8 cellular contexts compared by ENCODE assay signal in the genomic region with DNA sequence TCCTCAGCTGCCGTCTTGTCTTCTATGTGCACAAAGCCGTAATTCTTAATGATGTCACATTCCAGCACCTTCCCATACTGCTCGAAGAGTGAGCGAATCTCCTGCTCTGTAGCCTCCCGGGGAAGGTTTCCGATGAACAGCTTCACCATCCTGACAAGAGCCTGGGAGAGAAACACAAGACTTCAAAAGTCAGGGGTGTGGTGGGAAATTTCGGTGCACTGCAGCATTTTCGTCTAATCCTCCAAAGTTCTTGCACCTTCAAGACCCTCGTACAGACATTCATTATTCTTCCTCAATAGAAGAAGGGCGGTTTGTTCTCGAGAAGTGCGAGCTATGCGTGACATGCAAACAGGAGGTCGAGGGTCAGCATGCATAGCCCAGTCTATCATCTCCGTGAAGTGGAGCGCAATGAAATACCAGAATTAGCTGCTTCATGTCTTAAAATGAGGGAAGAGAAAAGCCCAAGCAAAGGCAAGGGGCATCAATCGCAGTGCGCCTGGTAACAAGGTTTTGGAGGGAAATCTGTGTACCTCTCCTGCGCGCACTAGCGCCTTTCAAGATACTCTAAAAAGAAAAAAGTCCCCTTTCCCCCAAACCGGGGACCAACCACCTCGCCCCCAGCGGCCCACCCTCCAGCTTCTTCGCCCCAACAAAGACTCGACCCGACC. TPM values are rescaled to one million over a fixed set of nuclear protein-coding genes. Genes with fewer than 3 reads are reported as not detected.
A peak's percentile ranks its signal among the peaks of the same experiment; 100 is the strongest.
DNase-seq lines count a peak whose midpoint lies in the region; ATAC-seq, FAIRE-seq and TF ChIP-seq lines count a peak whose summit lies in the region.

No MANE protein-coding gene starts in this region.

- peak overlapping the region; percentile 100 for H3K4me2 ChIP-seq in HepG2 (ENCODE audit: low read depth, low read length)

- no peak for DNase-seq in activated T-cell treated with anti-CD3 and anti-CD28 coated beads, Interleukin-2, amount 50 U/mL, for 4 hours
- no peak for DNase-seq in activated T-cell treated with anti-CD3 and anti-CD28 coated beads, Interleukin-2, amount 50 U/mL, for 1 hour
- no peak for DNase-seq in HepG2 (ENCODE audit: low spot score)
- no peak for DNase-seq in thyroid gland
- DNase-seq in NCI-H524 treated with DMSO at 0.1 percent for 48 hours (lab: John Stamatoyannopoulos, UW) = no peak
- no peak for DNase-seq in NCI-H82 treated with DMSO at 0.1 percent for 48 hours (lab: John Stamatoyannopoulos, UW; ENCODE audit: unreplicated experiment)

- peaks cover 2% of the 10 kb centered on the region; the same call in 1 of the 2 replicates for H4K20me1 ChIP-seq in HepG2 (ENCODE audit: insufficient read depth, low read length)

- H3K4me1 ChIP-seq in HepG2 (ENCODE audit: insufficient read depth, low read length) = peaks cover 41% of the 10 kb centered on the region
- H3K4me1 ChIP-seq in thyroid gland = peaks cover 23 to 38% of the 10 kb centered on the region in 2 donors

- H3K4me3 ChIP-seq in HepG2 (replicated peaks in 1 of 3; ENCODE audit: insufficient read depth in 1 of 3, low read depth in 2 of 3, low read length in 3 of 3) = peak overlapping the region; percentile 60 to 83 (median 82)
- peak overlapping the region; percentile 39 to 49 (median 47) for H3K4me3 ChIP-seq in thyroid gland (replicated peaks in 1 of 3)

- H3K9ac ChIP-seq in HepG2 (ENCODE audit: insufficient read depth, low read depth, low read length) = peak overlapping the region; percentile 81

- H3K4me3 Mint-ChIP-seq in activated T-cell treated with anti-CD3 and anti-CD28 coated beads, Interleukin-2, amount 50 U/mL, for 4 hours = peak overlapping the region; percentile 91

- H3K36me3 ChIP-seq in HepG2 (replicated peaks in 1 of 2; ENCODE audit: control insufficient read depth in 1 of 2, insufficient read depth in 2 of 2, low read length in 2 of 2) (peaks cover 1 to 4% of the 10 kb centered on the region in 2 experiments; a peak in 1 of 5 replicates), thyroid gland (no peaks in the 10 kb centered on the region)

- ATAC-seq in activated T-cell treated with anti-CD3 and anti-CD28 coated beads, Interleukin-2, amount 50 U/mL, for 4 hours = no peak
- ATAC-seq in HepG2 (no peak), GM21423 (IDR thresholded peaks at IDR 0.05; ENCODE audit: unreplicated experiment) (no peak)

- H3K79me2 ChIP-seq in HepG2 (ENCODE audit: insufficient read depth, low read length) = peaks cover 37% of the 10 kb centered on the region

- no peak for FAIRE-seq in HepG2 (lab: Jason Lieb, UNC)

- peak overlapping the region; percentile 95 for H3K27ac ChIP-seq in angular gyrus (ENCODE audit: low read depth, low read length)
- peak overlapping the region; percentile 87 for H3K27ac ChIP-seq in HepG2 (ENCODE audit: extremely low read length, insufficient read depth, low read length)
- H3K27ac ChIP-seq in thyroid gland = peak overlapping the region; percentile 66 to 85 (median 79)

- WGBS in HepG2 (ENCODE audit: low lambda C conversion rate) = 44% methylated on average over 24 of the region's 27 CpGs
- WGBS in thyroid gland, 2 donors = 9 to 18% methylated on average over 24 to 27 of the region's 27 CpGs

- POLR2A ChIA-PET in HepG2 (lab: Yijun Ruan, JAX) = interaction anchor here (0.8 to 3.1 kb wide), 23 partner anchors 10 to 408 kb away, joined by 3 to 52 read pairs (median 9); a partner anchor contains a TSS

- peaks cover 39% of the 10 kb centered on the region for H3K4me1 Mint-ChIP-seq in activated T-cell treated with anti-CD3 and anti-CD28 coated beads, Interleukin-2, amount 50 U/mL, for 4 hours (ENCODE audit: low read depth)

- in situ Hi-C loops in HepG2 (cut with HindIII; ENCODE audit: extremely low pct_ligation_motif_present, low pct_unique_long_range_greater_than_20kb) = no loop called here

- BruUV-seq in HepG2 (replicated peaks; lab: Mats Ljungman, UMichigan) = no TSS peak

- H3K27me3 Mint-ChIP-seq in activated T-cell treated with anti-CD3 and anti-CD28 coated beads, Interleukin-2, amount 50 U/mL, for 4 hours (ENCODE audit: low read depth) = no peaks in the 10 kb centered on the region

- H3K27me3 ChIP-seq in HepG2 (ENCODE audit: control insufficient read depth in 1 of 2, insufficient read depth in 2 of 2, low read length in 2 of 2) (no peaks in the 10 kb centered on the region), thyroid gland (no peaks in the 10 kb centered on the region)

- intact Hi-C loops in HepG2 (cut with micrococcal nuclease; ENCODE audit: unreplicated experiment) = loop anchor here (5.0 kb wide), 1 partner anchor 85 kb away; a partner anchor contains a TSS
- intact Hi-C loops in thyroid gland (cut with DNase I) = loop anchor here (5.0 kb wide), 2 partner anchors 40 to 270 kb away; a partner anchor contains a TSS

- TF ChIP-seq CTCF in HepG2 (CRISPR knock-in tag; IDR thresholded peaks at IDR 0.05) (no peak), thyroid gland (IDR thresholded peaks at IDR 0.05) (no peak)

- no peaks in the 10 kb centered on the region for H3K9me3 ChIP-seq in HepG2 (ENCODE audit: low read length)
- H3K9me3 ChIP-seq in thyroid gland = no peaks in the 10 kb centered on the region

- TF ChIP-seq EP300 in HepG2 (IDR thresholded peaks at IDR 0.05; ENCODE audit: low read depth in 2 of 2, low read length in 2 of 2) = no peak
- no peak for TF ChIP-seq EP300 in HepG2 (CRISPR knock-in tag; IDR thresholded peaks at IDR 0.05; ENCODE audit: borderline replicate concordance)

- CTCF ChIA-PET in HepG2 (lab: Yijun Ruan, JAX; ENCODE audit: low intra/inter-chr PET ratio, low total read pairs) = interaction anchor here (1.9 to 3.0 kb wide), 3 partner anchors 97 to 269 kb away, joined by 5 to 34 read pairs (median 28); a partner anchor contains a TSS

- H2AFZ ChIP-seq in HepG2 (ENCODE audit: low read length) = no peak overlapping the region

- TF ChIP-seq POLR2A in HepG2 (IDR thresholded peaks at IDR 0.05; ENCODE audit: insufficient read depth in 1 of 2, low read depth in 2 of 2, low read length in 2 of 2) = no peak
- TF ChIP-seq POLR2A in thyroid gland (IDR thresholded peaks at IDR 0.05) = no peak

- H3K36me3 Mint-ChIP-seq in activated T-cell treated with anti-CD3 and anti-CD28 coated beads, Interleukin-2, amount 50 U/mL, for 4 hours (ENCODE audit: insufficient read depth) = peaks cover 10% of the 10 kb centered on the region

- no peak for TF ChIP-seq RAD21 in HepG2 (CRISPR knock-in tag; IDR thresholded peaks at IDR 0.05)

- no peaks in the 10 kb centered on the region for H3K9me3 Mint-ChIP-seq in activated T-cell treated with anti-CD3 and anti-CD28 coated beads, Interleukin-2, amount 50 U/mL, for 4 hours

RNA-seq across cellular contexts. Expression of a gene that starts 0.6 kb away (rescaled TPM):
- total RNA-seq in activated T-cell treated with anti-CD3 and anti-CD28 coated beads, Interleukin-2, amount 50 U/mL, for 4 hours = 10 to 100 TPM in 2 of 3 donors, 1 to 10 TPM in 1; 9.0 to 14.9 (median 12.5) TPM
- 25.6 and 25.8 TPM in 2 replicates for total RNA-seq in HepG2 (2016; rRNA removed; fragmentation: Illumina TruSeq; extraction: Trizol)
- 11.1 and 13.0 TPM in 2 replicates for total RNA-seq in HepG2 (2016; cell fraction: cytosol; rRNA removed; fragmentation: Illumina TruSeq; extraction: Trizol; ENCODE audit: low read depth)
- 24.9 and 27.1 TPM in 2 replicates for total RNA-seq in HepG2 (2016; cell fraction: insoluble cytoplasmic fraction; rRNA removed; fragmentation: Illumina TruSeq; extraction: Trizol)
- total RNA-seq in HepG2 (2016; cell fraction: membrane; rRNA removed; fragmentation: Illumina TruSeq; extraction: Trizol) = 16.5 and 17.7 TPM in 2 replicates
- total RNA-seq in HepG2 (2016; cell fraction: nucleus; rRNA removed; fragmentation: Illumina TruSeq; extraction: Trizol) = 21.3 and 26.1 TPM in 2 replicates
- polyA plus RNA-seq in HepG2 (2011; rRNA removed) = 32.4 and 33.5 TPM in 2 replicates
- polyA plus RNA-seq in HepG2 (2011; cell fraction: cytosol; rRNA removed) = 19.2 and 24.1 TPM in 2 replicates
- polyA plus RNA-seq in HepG2 (2011; cell fraction: nucleus; rRNA removed) = 51.7 and 54.9 TPM in 2 replicates
- polyA plus RNA-seq in HepG2 (2012) = 18.3 and 24.4 TPM in 2 replicates
- 4.8 and 5.2 TPM in 2 replicates for polyA plus RNA-seq in HepG2 (2016; cell fraction: cytosol; fragmentation: Illumina TruSeq; extraction: Trizol; ENCODE audit: low read depth)
- polyA plus RNA-seq in HepG2 (2016; cell fraction: insoluble cytoplasmic fraction; fragmentation: Illumina TruSeq; extraction: Trizol; ENCODE audit: low read depth) = 28.7 and 29.9 TPM in 2 replicates
- 7.3 and 10.0 TPM in 2 replicates for polyA plus RNA-seq in HepG2 (2016; cell fraction: membrane; fragmentation: Illumina TruSeq; extraction: Trizol; ENCODE audit: low read depth)
- 43.3 and 48.3 TPM in 2 replicates for polyA plus RNA-seq in HepG2 (2016; cell fraction: nucleus; fragmentation: Illumina TruSeq; extraction: Trizol; ENCODE audit: insufficient read depth, low read depth)
- 19.7 and 31.4 TPM in 2 replicates for polyA minus RNA-seq in HepG2 (2011; rRNA and poly(A)+ RNA removed; ENCODE audit: low replicate concordance)
- 7.9 and 9.7 TPM in 2 replicates for polyA minus RNA-seq in HepG2 (2011; cell fraction: cytosol; rRNA and poly(A)+ RNA removed)
- polyA minus RNA-seq in HepG2 (2011; cell fraction: nucleus; rRNA and poly(A)+ RNA removed) = 39.4 and 40.9 TPM in 2 replicates
- total RNA-seq in thyroid gland = 10 to 100 TPM; 16.6 to 24.7 (median 24.2) TPM

RNA-seq across cellular contexts. Expression of a gene that starts 38.6 kb away (rescaled TPM):
- 100 to 1,000 TPM; 135 to 150 (median 138) TPM for total RNA-seq in activated T-cell treated with anti-CD3 and anti-CD28 coated beads, Interleukin-2, amount 50 U/mL, for 4 hours
- 136 and 138 TPM in 2 replicates for total RNA-seq in HepG2 (2016; rRNA removed; fragmentation: Illumina TruSeq; extraction: Trizol)
- 72.4 and 85.4 TPM in 2 replicates for total RNA-seq in HepG2 (2016; cell fraction: cytosol; rRNA removed; fragmentation: Illumina TruSeq; extraction: Trizol; ENCODE audit: low read depth)
- total RNA-seq in HepG2 (2016; cell fraction: insoluble cytoplasmic fraction; rRNA removed; fragmentation: Illumina TruSeq; extraction: Trizol) = 137 and 138 TPM in 2 replicates
- 57.5 and 58.8 TPM in 2 replicates for total RNA-seq in HepG2 (2016; cell fraction: membrane; rRNA removed; fragmentation: Illumina TruSeq; extraction: Trizol)
- 101 and 109 TPM in 2 replicates for total RNA-seq in HepG2 (2016; cell fraction: nucleus; rRNA removed; fragmentation: Illumina TruSeq; extraction: Trizol)
- polyA plus RNA-seq in HepG2 (2011; rRNA removed) = 123 and 126 TPM in 2 replicates
- polyA plus RNA-seq in HepG2 (2011; cell fraction: cytosol; rRNA removed) = 150 and 151 TPM in 2 replicates
- 83.4 and 84.4 TPM in 2 replicates for polyA plus RNA-seq in HepG2 (2011; cell fraction: nucleus; rRNA removed)
- 117 and 122 TPM in 2 replicates for polyA plus RNA-seq in HepG2 (2012)
- polyA plus RNA-seq in HepG2 (2016; cell fraction: cytosol; fragmentation: Illumina TruSeq; extraction: Trizol; ENCODE audit: low read depth) = 29.4 and 30.6 TPM in 2 replicates
- polyA plus RNA-seq in HepG2 (2016; cell fraction: insoluble cytoplasmic fraction; fragmentation: Illumina TruSeq; extraction: Trizol; ENCODE audit: low read depth) = 149 and 157 TPM in 2 replicates
- polyA plus RNA-seq in HepG2 (2016; cell fraction: membrane; fragmentation: Illumina TruSeq; extraction: Trizol; ENCODE audit: low read depth) = 38.1 and 38.5 TPM in 2 replicates
- polyA plus RNA-seq in HepG2 (2016; cell fraction: nucleus; fragmentation: Illumina TruSeq; extraction: Trizol; ENCODE audit: insufficient read depth, low read depth) = 115 and 116 TPM in 2 replicates
- polyA minus RNA-seq in HepG2 (2011; rRNA and poly(A)+ RNA removed; ENCODE audit: low replicate concordance) = 104 and 196 TPM in 2 replicates
- 40.8 and 41.0 TPM in 2 replicates for polyA minus RNA-seq in HepG2 (2011; cell fraction: cytosol; rRNA and poly(A)+ RNA removed)
- polyA minus RNA-seq in HepG2 (2011; cell fraction: nucleus; rRNA and poly(A)+ RNA removed) = 136 and 154 TPM in 2 replicates
- 100 to 1,000 TPM; 104 to 147 (median 131) TPM for total RNA-seq in thyroid gland

RNA-seq across cellular contexts. Expression of a gene that starts 52.0 kb away (rescaled TPM):
- under 1 TPM; 0.81 to 0.92 (median 0.82) TPM for total RNA-seq in activated T-cell treated with anti-CD3 and anti-CD28 coated beads, Interleukin-2, amount 50 U/mL, for 4 hours
- total RNA-seq in HepG2 (2016; rRNA removed; fragmentation: Illumina TruSeq; extraction: Trizol) = 1.2 and 4.0 TPM in 2 replicates
- 0.51 and 1.1 TPM in 2 replicates for total RNA-seq in HepG2 (2016; cell fraction: cytosol; rRNA removed; fragmentation: Illumina TruSeq; extraction: Trizol; ENCODE audit: low read depth)
- total RNA-seq in HepG2 (2016; cell fraction: insoluble cytoplasmic fraction; rRNA removed; fragmentation: Illumina TruSeq; extraction: Trizol) = 1.4 and 4.7 TPM in 2 replicates
- 0.34 and 0.53 TPM in 2 replicates for total RNA-seq in HepG2 (2016; cell fraction: membrane; rRNA removed; fragmentation: Illumina TruSeq; extraction: Trizol)
- 5.5 and 7.1 TPM in 2 replicates for total RNA-seq in HepG2 (2016; cell fraction: nucleus; rRNA removed; fragmentation: Illumina TruSeq; extraction: Trizol)
- polyA plus RNA-seq in HepG2 (2011; rRNA removed) = 0.65 and 2.0 TPM in 2 replicates
- 0.69 and 0.91 TPM in 2 replicates for polyA plus RNA-seq in HepG2 (2011; cell fraction: cytosol; rRNA removed)
- polyA plus RNA-seq in HepG2 (2011; cell fraction: nucleus; rRNA removed) = 8.8 and 9.0 TPM in 2 replicates
- 1.2 and 2.0 TPM in 2 replicates for polyA plus RNA-seq in HepG2 (2012)
- polyA plus RNA-seq in HepG2 (2016; cell fraction: cytosol; fragmentation: Illumina TruSeq; extraction: Trizol; ENCODE audit: low read depth) = 0.15 and 0.21 TPM in 2 replicates
- polyA plus RNA-seq in HepG2 (2016; cell fraction: insoluble cytoplasmic fraction; fragmentation: Illumina TruSeq; extraction: Trizol; ENCODE audit: low read depth) = 1.0 and 2.0 TPM in 2 replicates
- polyA plus RNA-seq in HepG2 (2016; cell fraction: membrane; fragmentation: Illumina TruSeq; extraction: Trizol; ENCODE audit: low read depth) = 0.35 and 0.48 TPM in 2 replicates
- 8.1 and 13.3 TPM in 2 replicates for polyA plus RNA-seq in HepG2 (2016; cell fraction: nucleus; fragmentation: Illumina TruSeq; extraction: Trizol; ENCODE audit: insufficient read depth, low read depth)
- 2.5 and 62.0 TPM in 2 replicates for polyA minus RNA-seq in HepG2 (2011; rRNA and poly(A)+ RNA removed; ENCODE audit: low replicate concordance)
- 1.1 and 2.7 TPM in 2 replicates for polyA minus RNA-seq in HepG2 (2011; cell fraction: cytosol; rRNA and poly(A)+ RNA removed)
- polyA minus RNA-seq in HepG2 (2011; cell fraction: nucleus; rRNA and poly(A)+ RNA removed) = 3.5 and 4.8 TPM in 2 replicates
- total RNA-seq in thyroid gland = 1 to 10 TPM in 2 of 4 donors, under 1 TPM in 2; 0.25 to 1.6 (median 0.83) TPM
